ENCODE assay signal across 8 cellular contexts in the genomic region with DNA sequence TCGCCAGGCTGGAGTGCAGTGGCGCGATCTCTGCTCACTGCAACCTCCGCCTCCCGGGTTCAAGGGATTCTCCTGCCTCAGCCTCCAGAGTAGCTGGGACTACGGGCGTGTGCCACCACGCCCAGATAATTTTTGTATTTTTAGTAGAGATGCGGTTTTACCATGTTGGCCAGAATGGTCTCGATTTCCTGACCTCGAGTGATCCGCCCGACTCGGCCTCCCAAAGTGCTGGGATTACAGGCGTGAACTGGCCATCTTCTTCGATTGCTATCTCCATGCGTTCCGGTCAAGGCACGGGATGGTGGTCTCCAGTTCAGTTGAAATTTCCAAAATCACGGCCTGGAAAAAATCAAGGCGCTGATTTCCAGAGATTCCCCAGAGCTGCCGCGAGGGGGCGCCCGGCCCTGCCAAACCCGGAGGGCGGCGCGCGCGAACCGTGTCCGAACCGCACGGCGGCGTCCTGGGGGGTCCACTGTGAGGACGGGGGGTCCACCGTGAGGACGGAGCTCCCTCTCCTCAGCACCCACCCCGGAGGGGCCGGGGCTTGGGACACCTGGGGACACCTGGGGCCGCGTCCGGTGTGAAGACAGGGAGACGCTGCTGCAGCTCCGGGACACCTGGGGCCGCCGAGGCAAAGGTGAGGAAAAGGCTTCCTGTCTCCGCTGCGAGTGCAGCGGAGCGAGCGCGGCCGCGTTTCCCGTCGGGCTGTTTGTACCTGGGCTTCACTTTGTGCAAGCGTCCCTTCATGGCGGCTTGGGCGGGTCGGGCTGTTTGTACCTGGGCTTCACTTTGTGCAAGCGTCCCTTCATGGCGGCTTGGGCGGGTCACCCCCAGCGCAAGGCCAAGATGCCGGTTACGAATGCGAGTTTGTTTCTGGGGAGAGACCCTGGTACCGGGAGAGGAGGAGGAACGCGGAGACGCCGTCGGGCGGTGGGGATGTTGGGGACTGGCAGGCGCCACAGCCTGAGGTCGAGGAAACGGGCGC.
DNase-seq lines count a peak whose midpoint lies in the region; ATAC-seq and TF ChIP-seq lines count a peak whose summit lies in the region.
"Not testable (repeated sequence)": the region's sequence is repeated elsewhere in the genome, so short reads cannot be mapped to it uniquely, and the experiment has no call there.

No MANE protein-coding gene starts in this region.

- TF ChIP-seq CTCF in 22Rv1 (IDR thresholded peaks at IDR 0.05) (peak; percentile 86), GM12872 (IDR thresholded peaks at IDR 0.05; ENCODE audit: insufficient read depth, low read depth, low read length) (0 out of 3 replicates have a peak, but pooled peaks have one; percentile 17), astrocyte of the spinal cord (IDR thresholded peaks at IDR 0.05; ENCODE audit: low read depth, low read length) (peak; percentile 29), fibroblast of villous mesenchyme (IDR thresholded peaks at IDR 0.05; ENCODE audit: insufficient read depth, low read depth, low read length) (peak; percentile 45), lower lobe of right lung (IDR thresholded peaks at IDR 0.05) (peak; percentile 47), smooth muscle cell (IDR thresholded peaks at IDR 0.05; ENCODE audit: borderline replicate concordance, insufficient read depth, poor library complexity, severe bottlenecking) (peak; percentile 55)

- ATAC-seq in lower lobe of right lung, result peak; percentile 87

- not testable (repeated sequence) for H3K9ac ChIP-seq in smooth muscle cell (ENCODE audit: low read depth)

- H3K27ac ChIP-seq in 22Rv1 (peak overlapping the region; percentile 35), lower lobe of right lung (peak overlapping the region; percentile 53)
- not testable (repeated sequence) for H3K27ac ChIP-seq in smooth muscle cell (ENCODE audit: low read depth)

- H3F3A ChIP-seq in smooth muscle cell (ENCODE audit: low read depth), result not testable (repeated sequence)

- H4K20me1 ChIP-seq in smooth muscle cell (ENCODE audit: low read depth), result not testable (repeated sequence)

- DNase-seq in NCI-H2196 (lab: John Stamatoyannopoulos, UW; ENCODE audit: unreplicated experiment) (peak; percentile 41), astrocyte of the spinal cord (ENCODE audit: low read depth, low spot score) (peak; percentile 0), lower lobe of right lung (peak; percentile 67)
- DNase-seq in activated CD4-positive, alpha-beta T cell treated with anti-CD3 and anti-CD28 coated beads, Interleukin-2, amount 50 U/mL, for 48 hours, result peak; percentile 15 to 23
- DNase-seq in fibroblast of villous mesenchyme (ENCODE audit: low read depth); smooth muscle cell (lab: John Stamatoyannopoulos, UW; ENCODE audit: unreplicated experiment): not testable (repeated sequence)

- H3K79me2 ChIP-seq in smooth muscle cell (ENCODE audit: low read depth), result not testable (repeated sequence)

- H3K27me3 ChIP-seq in lower lobe of right lung (ENCODE audit: low read depth), result peaks cover 14% of the 10 kb centered on the region
- not testable (repeated sequence) for H3K27me3 ChIP-seq in smooth muscle cell (ENCODE audit: low read depth)

- peak overlapping the region; percentile 97 for H2AFZ ChIP-seq in smooth muscle cell (ENCODE audit: low read depth)

- intact Hi-C loops in lower lobe of right lung (cut with DNase I), result not testable (repeated sequence)

- H3K4me1 ChIP-seq in lower lobe of right lung; smooth muscle cell (ENCODE audit: low read depth): not testable (repeated sequence)

- not testable (repeated sequence) for H3K9me3 ChIP-seq in lower lobe of right lung; smooth muscle cell (replicated peaks; ENCODE audit: low read depth)

- in situ Hi-C loops in astrocyte of the spinal cord (cut with HindIII; ENCODE audit: low sequenced_read_pairs), result not testable (repeated sequence)

- not testable (repeated sequence) for H3K36me3 ChIP-seq in lower lobe of right lung; smooth muscle cell (ENCODE audit: low read depth)

- H3K4me2 ChIP-seq in smooth muscle cell, result peak overlapping the region; percentile 83

- peak overlapping the region; percentile 33 for H3K4me3 ChIP-seq in astrocyte of the spinal cord (ENCODE audit: low read depth, low read length)
- H3K4me3 ChIP-seq in fibroblast of villous mesenchyme (ENCODE audit: low read depth, low read length), result peak overlapping the region; percentile 40
- H3K4me3 ChIP-seq in lower lobe of right lung, result peak overlapping the region; percentile 52
- peak overlapping the region; percentile 71 for H3K4me3 ChIP-seq in smooth muscle cell

- 49% methylated on average over 65 of the region's 81 CpGs for WGBS in smooth muscle cell (ENCODE audit: low lambda C conversion rate)

Comparison
In these comparisons a context has a peak if more than half of its experiments do, and no peak if none do; other contexts are left out.
1. CTCF ChIP-seq: peak in every context shown above with its lines; median percentile 86 in 22Rv1; 55 in smooth muscle cell; 47 in lower lobe of right lung; 45 in fibroblast of villous mesenchyme; 29 in astrocyte of the spinal cord; 17 in GM12872.